27 cellular contexts compared by ENCODE assay signal in genomic region chr3:185792955-185793354, GRCh38. TPM values are rescaled to one million over a fixed set of nuclear protein-coding genes. Genes with fewer than 3 reads are reported as not detected.
A peak's percentile ranks its signal among the peaks of the same experiment; 100 is the strongest.
DNase-seq lines count a peak whose midpoint lies in the region; ATAC-seq and TF ChIP-seq lines count a peak whose summit lies in the region.
"Had no signal": no experiment of that assay in that cellular context is flagged by ENCODE, and none has a peak within 500 bp of the region (broad histone marks: within the 10 kb centered on the region; RNA-seq: fewer than 3 reads in every experiment).

No MANE protein-coding gene starts in this region.

- BruUV-seq in HCT116 (replicated peaks; lab: Mats Ljungman, UMichigan) = no TSS peak

- H3K4me3 Mint-ChIP-seq in endodermal cell (no peak overlapping the region), type B pancreatic cell (no peak overlapping the region)
- H3K4me3 Mint-ChIP-seq: CD4-positive, alpha-beta T cell; IgD-negative memory B cell had no signal

- H3K27ac Mint-ChIP-seq in endodermal cell (peak overlapping the region; percentile 8), type B pancreatic cell (peak overlapping the region; percentile 37)
- H3K27ac Mint-ChIP-seq: CD4-positive, alpha-beta T cell had no signal

- intact Hi-C loops in HCT116 (cut with micrococcal nuclease) (no loop called here), mucosa of descending colon (cut with DNase I, micrococcal nuclease) (no loop called here)

- 94 to 100% methylated on average over 1 to 3 of the region's 3 CpGs for WGBS in endodermal cell (ENCODE audit: insufficient coverage in 1 of 2, insufficient read length in 1 of 2), 2 experiments

- no peak overlapping the region for H3K4me3 ChIP-seq in HCT116 (replicated peaks in 1 of 2; ENCODE audit: low read depth in 1 of 2, low read length in 2 of 2)
- H3K4me3 ChIP-seq in endodermal cell (ENCODE audit: low read length) = no peak overlapping the region
- H3K4me3 ChIP-seq in mucosa of descending colon = no peak overlapping the region
- H3K4me3 ChIP-seq: A549; BLaER1 treated with 17β-estradiol and CSF1 and Interleukin-3, amounts not matched to agents 10 nM and 100 nM; HAP-1; PC-9; SJCRH30 had no signal

- H3K27ac ChIP-seq in HCT116 (ENCODE audit: low read depth, low read length) (no peak overlapping the region), endodermal cell (ENCODE audit: low read depth, low read length) (no peak overlapping the region)
- H3K27ac ChIP-seq: A549; BLaER1 treated with 17β-estradiol and CSF1 and Interleukin-3, amounts not matched to agents 10 nM and 100 nM; KMS-11; PC-9; SJCRH30 had no signal

- H3K9me3 Mint-ChIP-seq in endodermal cell = peaks cover 2% of the 10 kb centered on the region
- H3K9me3 Mint-ChIP-seq in type B pancreatic cell = no peaks in the 10 kb centered on the region
- H3K9me3 Mint-ChIP-seq: CD4-positive, alpha-beta T cell; IgD-negative memory B cell had no signal

- H3K27me3 Mint-ChIP-seq in endodermal cell (ENCODE audit: insufficient read depth) (no peaks in the 10 kb centered on the region), type B pancreatic cell (no peaks in the 10 kb centered on the region)

- H3K4me1 ChIP-seq in HCT116 (ENCODE audit: control insufficient read depth in 1 of 2, insufficient read depth in 2 of 2, low read length in 2 of 2) (peaks cover 87 to 99% of the 10 kb centered on the region in 2 experiments), endodermal cell (ENCODE audit: control insufficient read depth, insufficient read depth, low read length) (peaks cover 9% of the 10 kb centered on the region), mucosa of descending colon (ENCODE audit: low read depth) (peaks cover 5% of the 10 kb centered on the region)
- H3K4me1 ChIP-seq: SJCRH30 had no signal

- no peak overlapping the region for H3K9ac ChIP-seq in HCT116 (ENCODE audit: low read length)
- H3K9ac ChIP-seq in endodermal cell (ENCODE audit: extremely low read depth, low read length, poor library complexity, severe bottlenecking) = no peak overlapping the region
- H3K9ac ChIP-seq: BLaER1 treated with 17β-estradiol and CSF1 and Interleukin-3, amounts not matched to agents 10 nM and 100 nM; KMS-11 had no signal

- H3K36me3 ChIP-seq in HCT116 (ENCODE audit: control insufficient read depth in 1 of 2, insufficient read depth in 2 of 2, low read length in 2 of 2) (no peaks in the 10 kb centered on the region), endodermal cell (ENCODE audit: control insufficient read depth, insufficient read depth, low read length) (no peaks in the 10 kb centered on the region), mucosa of descending colon (ENCODE audit: low read depth) (no peaks in the 10 kb centered on the region)
- H3K36me3 ChIP-seq: BLaER1 treated with 17β-estradiol and CSF1 and Interleukin-3, amounts not matched to agents 10 nM and 100 nM; HAP-1; SJCRH30 had no signal

- peaks cover 16% of the 10 kb centered on the region; the same call in 1 of the 2 replicates for H4K20me1 ChIP-seq in HCT116 (ENCODE audit: insufficient read depth)
- H4K20me1 ChIP-seq: BLaER1 treated with 17β-estradiol and CSF1 and Interleukin-3, amounts not matched to agents 10 nM and 100 nM had no signal

- no peak for TF ChIP-seq POLR2A in HCT116 (IDR thresholded peaks at IDR 0.05; ENCODE audit: borderline replicate concordance, extremely low read depth, insufficient read depth, insufficient read length)

- TF ChIP-seq CTCF in HCT116 (IDR thresholded peaks at IDR 0.05 in 2 of 3, conservative IDR thresholded peaks at IDR 0.05 in 1 of 3; ENCODE audit: borderline replicate concordance in 1 of 3, insufficient read depth in 1 of 3, low read depth in 2 of 3, low read length in 2 of 3) = no peak
- no peak for TF ChIP-seq CTCF in endodermal cell (conservative IDR thresholded peaks at IDR 0.05)
- no peak for TF ChIP-seq CTCF in mucosa of descending colon (IDR thresholded peaks at IDR 0.05)
- no peak for TF ChIP-seq CTCF in type B pancreatic cell (conservative IDR thresholded peaks at IDR 0.05)

- POLR2A ChIA-PET in HCT116 (lab: Charles Lee) = no interaction called here

- no peak for TF ChIP-seq RAD21 in HCT116 (IDR thresholded peaks at IDR 0.05; ENCODE audit: low read depth)

- DNase-seq in HCT116 (ENCODE audit: low read depth, low spot score) = no peak
- DNase-seq in endodermal cell = peak; percentile 35
- DNase-seq in mucosa of descending colon = no peak
- DNase-seq in type B pancreatic cell (ENCODE audit: extremely low spot score, unreplicated experiment) = no peak
- DNase-seq in NCI-H524 (lab: John Stamatoyannopoulos, UW) = no peak
- DNase-seq in COR-L47 (lab: John Stamatoyannopoulos, UW) = no peak
- DNase-seq: AML-193; CD4-positive, alpha-beta T cell; DMS53; MM.1S; NCI-H1436; NCI-H187; NCI-H2081 treated with DMSO at 0.1 percent for 48 hours; NCI-H2171 treated with DMSO at 0.1 percent for 48 hours; NCI-H345; NCI-H510A treated with DMSO at 0.1 percent for 48 hours; NCI-H774; PC-9; SJCRH30 had no signal

- H3K36me3 Mint-ChIP-seq in endodermal cell (ENCODE audit: low read depth) (peaks cover 10% of the 10 kb centered on the region), type B pancreatic cell (peaks cover 4% of the 10 kb centered on the region)
- H3K36me3 Mint-ChIP-seq: IgD-negative memory B cell had no signal

- CTCF ChIA-PET in HCT116 (lab: Charles Lee) = no interaction called here

- no peak overlapping the region for H2AFZ ChIP-seq in HCT116 (ENCODE audit: low read depth, low read length, poor library complexity, severe bottlenecking)
- H2AFZ ChIP-seq: PC-9 had no signal

- no peaks in the 10 kb centered on the region for H3K9me3 ChIP-seq in HCT116 (ENCODE audit: control insufficient read depth in 1 of 2, insufficient read depth in 1 of 2, low read depth in 1 of 2, low read length in 2 of 2)
- no peaks in the 10 kb centered on the region for H3K9me3 ChIP-seq in endodermal cell (ENCODE audit: control insufficient read depth, low read length)
- no peaks in the 10 kb centered on the region for H3K9me3 ChIP-seq in mucosa of descending colon
- H3K9me3 ChIP-seq: A549; BLaER1 treated with 17β-estradiol and CSF1 and Interleukin-3, amounts not matched to agents 10 nM and 100 nM; HAP-1; SJCRH30 had no signal

- ATAC-seq in HCT116 = no peak
- peak; percentile 64 for ATAC-seq in mucosa of descending colon
- ATAC-seq in HG02840 (IDR thresholded peaks at IDR 0.05; ENCODE audit: low FRiP score, unreplicated experiment) = no peak
- ATAC-seq: A549, Right ventricle myocardium inferior, SK-N-SH treated with all-trans-retinoic acid at 6 μM for 48 hours had no signal

- H3K79me2 ChIP-seq in HCT116 (ENCODE audit: insufficient read depth, low read length) = peaks cover 98% of the 10 kb centered on the region

- RAD21 ChIA-PET in HCT116 (lab: Charles Lee; ENCODE audit: low non-redundant PET in 1 of 2, low total read pairs in 2 of 2, uncharacterized antibody in 2 of 2, unreplicated experiment in 2 of 2) = no interaction called here

- no peaks in the 10 kb centered on the region for H3K9me2 ChIP-seq in HCT116 (ENCODE audit: insufficient read depth)

- no peaks in the 10 kb centered on the region for H3K27me3 ChIP-seq in HCT116 (ENCODE audit: insufficient read depth, low read length)
- no peaks in the 10 kb centered on the region for H3K27me3 ChIP-seq in endodermal cell (ENCODE audit: control insufficient read depth, insufficient read depth, low read length, poor library complexity, severe bottlenecking)
- H3K27me3 ChIP-seq: BLaER1 treated with 17β-estradiol and CSF1 and Interleukin-3, amounts not matched to agents 10 nM and 100 nM; SJCRH30 had no signal

- H3K4me2 ChIP-seq in HCT116 (ENCODE audit: low read length) = peak overlapping the region; percentile 16; the same call in 1 of the 2 replicates
- H3K4me2 ChIP-seq: A549; BLaER1 treated with 17β-estradiol and CSF1 and Interleukin-3, amounts not matched to agents 10 nM and 100 nM; KMS-11; PC-9 had no signal

- peaks cover 55% of the 10 kb centered on the region for H3K4me1 Mint-ChIP-seq in endodermal cell
- H3K4me1 Mint-ChIP-seq in type B pancreatic cell (ENCODE audit: unreplicated experiment) = peaks cover 51% of the 10 kb centered on the region

TF ChIP-seq in HCT116, 20 proteins besides CTCF, POLR2A, EP300 and RAD21 (continues in another document):
- TF ChIP-seq REST (IDR thresholded peaks at IDR 0.05; ENCODE audit: low read depth) = no peak
- TF ChIP-seq CEBPB (IDR thresholded peaks at IDR 0.05; ENCODE audit: low read depth) = no peak
- no peak for TF ChIP-seq CBX3 (IDR thresholded peaks at IDR 0.05; ENCODE audit: low read depth)
- TF ChIP-seq SIN3A (IDR thresholded peaks at IDR 0.05; ENCODE audit: low read depth) = no peak
- no peak for TF ChIP-seq ATF3 (IDR thresholded peaks at IDR 0.05)

RNA-seq across cellular contexts. Expression of gene IGF2BP2, which starts 31.9 kb away (rescaled TPM):
- total RNA-seq in HCT116 (2021; ENCODE audit: unreplicated experiment) (135 TPM), endodermal cell (100 to 1,000 TPM; 143 to 162 TPM), mucosa of descending colon (10 to 100 TPM; 26.7 to 67.4 (median 42.1) TPM), type B pancreatic cell (ENCODE audit: low replicate concordance) (101 and 140 TPM in 2 replicates)
- 75.1 and 88.7 TPM in 2 replicates for polyA plus RNA-seq in HCT116 (2012)
- polyA plus RNA-seq in endodermal cell (2013, experiment 1 of 2) = 156 TPM
- 148 TPM for polyA plus RNA-seq in endodermal cell (2013, experiment 2 of 2)
- polyA plus RNA-seq: IgD-negative memory B cell had no signal
